ENCODE assay signal across 12 cellular contexts in the genomic region with DNA sequence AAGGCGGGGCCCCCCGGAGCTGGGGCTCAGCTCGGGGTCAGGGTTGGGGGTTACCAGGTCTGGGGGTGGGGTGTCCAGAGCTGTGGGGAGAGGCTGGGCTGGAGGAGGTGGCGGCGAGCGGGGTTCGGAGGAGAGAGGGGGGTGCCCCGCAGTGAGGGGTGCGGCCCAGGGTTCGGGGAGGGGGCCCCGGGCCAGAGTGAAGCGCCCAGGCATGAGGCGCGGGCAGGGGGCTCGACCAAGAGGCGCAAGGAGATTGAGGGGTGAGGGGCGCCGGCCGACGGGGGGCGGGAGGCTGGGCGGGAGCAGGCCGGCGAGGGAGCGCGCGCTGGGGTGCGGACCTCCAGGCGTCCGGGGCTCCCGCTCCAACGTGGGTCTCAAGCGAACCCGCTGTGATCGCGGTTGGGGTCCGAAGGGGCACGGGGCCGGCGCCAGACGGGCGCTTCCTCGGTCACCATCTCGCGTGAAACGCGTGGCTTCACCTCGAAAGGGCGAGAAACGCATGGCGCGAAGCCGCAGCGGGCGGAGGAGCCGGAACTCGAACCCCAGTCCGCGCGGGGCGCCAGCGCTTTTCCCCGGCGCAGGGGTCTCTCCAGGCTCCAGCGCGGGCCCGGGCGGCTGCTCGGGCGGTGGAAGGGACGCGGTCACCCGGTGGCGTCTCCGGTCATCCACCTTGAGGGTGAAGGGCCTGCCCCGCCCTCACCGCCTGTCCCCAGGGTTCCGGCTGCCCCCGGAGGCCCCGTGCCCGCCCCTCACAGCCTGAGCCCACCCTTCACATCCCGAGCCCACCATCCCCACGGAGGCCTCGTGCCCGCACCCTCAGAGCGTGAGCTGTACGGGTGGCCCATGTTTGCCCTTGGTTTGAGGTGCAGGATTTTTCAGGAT. TPM values are rescaled to one million over a fixed set of nuclear protein-coding genes. Genes with fewer than 3 reads are reported as not detected.
DNase-seq lines count a peak whose midpoint lies in the region; ATAC-seq, FAIRE-seq and TF ChIP-seq lines count a peak whose summit lies in the region.
"Had no signal": no experiment of that assay in that cellular context is flagged by ENCODE, and none has a peak within 500 bp of the region (broad histone marks: within the 10 kb centered on the region; RNA-seq: fewer than 3 reads in every experiment).

No MANE protein-coding gene starts in this region.

- H3K79me2 ChIP-seq in GM23338 (replicated peaks; ENCODE audit: insufficient read depth) (no peaks in the 10 kb centered on the region), SU-DHL-6 (ENCODE audit: insufficient read depth, low read length) (no peaks in the 10 kb centered on the region)

- peaks cover 8% of the 10 kb centered on the region for H3K36me3 Mint-ChIP-seq in GM23338 (ENCODE audit: low read depth)
- H3K36me3 Mint-ChIP-seq in stimulated activated memory B cell treated with anti-CD40 and anti-IgM and Interleukin-4, amounts not matched to agents 10 μg/mL and 1 μg/mL and 100 μg/mL, for 72 hours: no peaks in the 10 kb centered on the region
- no peaks in the 10 kb centered on the region for H3K36me3 Mint-ChIP-seq in activated T-helper 2 cell treated with anti-CD3 and anti-CD28 coated beads, Interferon-gamma antibody, Interleukin-2, Interleukin-4, amounts not matched to agents 10 μg/mL and 5 μg/mL and 100 μg/mL, durations not matched to agents 14 hours and 24 hours and 36 hours (ENCODE audit: low read depth)

- H3K27ac ChIP-seq in GM23338 (ENCODE audit: low read depth): no peak overlapping the region
- H3K27ac ChIP-seq in SU-DHL-6 (ENCODE audit: low read depth, low read length): no peak overlapping the region
- H3K27ac ChIP-seq in lower lobe of right lung: no peak overlapping the region
- H3K27ac ChIP-seq: right lobe of liver had no signal

- H4K20me1 ChIP-seq in GM23338 (replicated peaks; ENCODE audit: insufficient read depth) (no peaks in the 10 kb centered on the region), SU-DHL-6 (ENCODE audit: low read depth, low read length) (no peaks in the 10 kb centered on the region)

- no peaks in the 10 kb centered on the region for H3K9me2 ChIP-seq in GM23338 (ENCODE audit: insufficient read depth)
- H3K9me2 ChIP-seq in SU-DHL-6 (replicated peaks; ENCODE audit: insufficient read depth, low read length): no peaks in the 10 kb centered on the region

- TF ChIP-seq CTCF in GM23338 (conservative IDR thresholded peaks at IDR 0.05; ENCODE audit: low read depth in 2 of 2) (no peak), SU-DHL-6 (IDR thresholded peaks at IDR 0.05; ENCODE audit: insufficient read depth, low read length, poor library complexity, severe bottlenecking) (no peak), fibroblast of pulmonary artery (IDR thresholded peaks at IDR 0.05; ENCODE audit: low read length, missing control alignments) (no peak), lower lobe of right lung (IDR thresholded peaks at IDR 0.05) (no peak), D721Med (IDR thresholded peaks at IDR 0.05; ENCODE audit: insufficient read depth, missing control alignments) (no peak)

- H3K27me3 ChIP-seq in GM23338 (ENCODE audit: insufficient read depth) (peaks cover 24% of the 10 kb centered on the region), SU-DHL-6 (ENCODE audit: low read length) (no peaks in the 10 kb centered on the region), lower lobe of right lung (ENCODE audit: low read depth) (peaks cover 52% of the 10 kb centered on the region)
- H3K27me3 ChIP-seq: right lobe of liver had no signal

- H3K9me3 ChIP-seq in SU-DHL-6 (ENCODE audit: insufficient read depth, low read length) (no peaks in the 10 kb centered on the region), lower lobe of right lung (no peaks in the 10 kb centered on the region)
- H3K9me3 ChIP-seq: right lobe of liver had no signal

- H3K36me3 ChIP-seq in GM23338 (ENCODE audit: insufficient read depth) (no peaks in the 10 kb centered on the region), SU-DHL-6 (ENCODE audit: low read length) (no peaks in the 10 kb centered on the region), lower lobe of right lung (no peaks in the 10 kb centered on the region)
- H3K36me3 ChIP-seq: right lobe of liver had no signal

- H3K9me3 Mint-ChIP-seq in GM23338: no peaks in the 10 kb centered on the region
- no peaks in the 10 kb centered on the region for H3K9me3 Mint-ChIP-seq in stimulated activated memory B cell treated with anti-CD40 and anti-IgM and Interleukin-4, amounts not matched to agents 10 μg/mL and 1 μg/mL and 100 μg/mL, for 72 hours
- no peaks in the 10 kb centered on the region for H3K9me3 Mint-ChIP-seq in activated T-helper 2 cell treated with anti-CD3 and anti-CD28 coated beads, Interferon-gamma antibody, Interleukin-2, Interleukin-4, amounts not matched to agents 10 μg/mL and 5 μg/mL and 100 μg/mL, durations not matched to agents 14 hours and 24 hours and 36 hours
- H3K9me3 Mint-ChIP-seq: activated T-cell treated with anti-CD3 and anti-CD28 coated beads, Interleukin-2, amount 50 U/mL, for 4 hours had no signal

- peak overlapping the region; percentile 45; the same call in 2 of the 3 replicates for H3K4me3 Mint-ChIP-seq in GM23338
- H3K4me3 Mint-ChIP-seq in stimulated activated memory B cell treated with anti-CD40 and anti-IgM and Interleukin-4, amounts not matched to agents 10 μg/mL and 1 μg/mL and 100 μg/mL, for 72 hours: no peak overlapping the region
- no peak overlapping the region for H3K4me3 Mint-ChIP-seq in activated T-helper 2 cell treated with anti-CD3 and anti-CD28 coated beads, Interferon-gamma antibody, Interleukin-2, Interleukin-4, amounts not matched to agents 10 μg/mL and 5 μg/mL and 100 μg/mL, durations not matched to agents 14 hours and 24 hours and 36 hours (ENCODE audit: low read depth)

- H3K9ac ChIP-seq in SU-DHL-6 (ENCODE audit: low read length): peak overlapping the region; percentile 26; the same call in 1 of the 2 replicates

- peaks cover 3% of the 10 kb centered on the region for H3K4me1 Mint-ChIP-seq in GM23338
- peaks cover 18% of the 10 kb centered on the region for H3K4me1 Mint-ChIP-seq in stimulated activated memory B cell treated with anti-CD40 and anti-IgM and Interleukin-4, amounts not matched to agents 10 μg/mL and 1 μg/mL and 100 μg/mL, for 72 hours
- H3K4me1 Mint-ChIP-seq in activated T-helper 2 cell treated with anti-CD3 and anti-CD28 coated beads, Interferon-gamma antibody, Interleukin-2, Interleukin-4, amounts not matched to agents 10 μg/mL and 5 μg/mL and 100 μg/mL, durations not matched to agents 14 hours and 24 hours and 36 hours (ENCODE audit: low read depth): peaks cover 2% of the 10 kb centered on the region

- FAIRE-seq in D721Med (lab: Jason Lieb, UNC): no peak

- H3K27ac Mint-ChIP-seq in GM23338: no peak overlapping the region
- no peak overlapping the region for H3K27ac Mint-ChIP-seq in stimulated activated memory B cell treated with anti-CD40 and anti-IgM and Interleukin-4, amounts not matched to agents 10 μg/mL and 1 μg/mL and 100 μg/mL, for 72 hours
- no peak overlapping the region for H3K27ac Mint-ChIP-seq in activated T-helper 2 cell treated with anti-CD3 and anti-CD28 coated beads, Interferon-gamma antibody, Interleukin-2, Interleukin-4, amounts not matched to agents 10 μg/mL and 5 μg/mL and 100 μg/mL, durations not matched to agents 14 hours and 24 hours and 36 hours

- peaks cover 21% of the 10 kb centered on the region for H3K27me3 Mint-ChIP-seq in GM23338 (ENCODE audit: insufficient read depth, low read depth, poor library complexity)
- peaks cover 31% of the 10 kb centered on the region for H3K27me3 Mint-ChIP-seq in stimulated activated memory B cell treated with anti-CD40 and anti-IgM and Interleukin-4, amounts not matched to agents 10 μg/mL and 1 μg/mL and 100 μg/mL, for 72 hours
- peaks cover 15% of the 10 kb centered on the region for H3K27me3 Mint-ChIP-seq in activated T-helper 2 cell treated with anti-CD3 and anti-CD28 coated beads, Interferon-gamma antibody, Interleukin-2, Interleukin-4, amounts not matched to agents 10 μg/mL and 5 μg/mL and 100 μg/mL, durations not matched to agents 14 hours and 24 hours and 36 hours (ENCODE audit: low read depth)

- DNase-seq in GM23338 (ENCODE audit: low spot score) (peak; percentile 54), fibroblast of pulmonary artery (ENCODE audit: low read depth) (no peak), nucleus accumbens (lab: John Stamatoyannopoulos, UW) (no peak), lower lobe of right lung (no peak), D721Med (ENCODE audit: insufficient read length, low spot score) (no peak)
- no peak for DNase-seq in activated T-helper 2 cell treated with anti-CD3 and anti-CD28 coated beads, Interferon-gamma antibody, Interleukin-2, Interleukin-4, amounts not matched to agents 10 μg/mL and 5 μg/mL and 100 μg/mL, durations not matched to agents 14 hours and 24 hours and 36 hours (ENCODE audit: low spot score)
- DNase-seq: activated T-cell treated with anti-CD3 and anti-CD28 coated beads, Interleukin-2, amount 50 U/mL, for 4 hours; cerebellar nuclear complex; GOT3; right lobe of liver had no signal

- peaks cover 8% of the 10 kb centered on the region; the same call in 1 of the 2 replicates for H3F3A ChIP-seq in GM23338 (replicated peaks; ENCODE audit: low read depth)
- no peaks in the 10 kb centered on the region for H3F3A ChIP-seq in SU-DHL-6 (ENCODE audit: insufficient read depth)

- H3K4me1 ChIP-seq in GM23338 (ENCODE audit: insufficient read depth) (peaks cover 5% of the 10 kb centered on the region; the same call in 1 of the 2 replicates), lower lobe of right lung (peaks cover 13% of the 10 kb centered on the region)

- peak; percentile 11 for ATAC-seq in GM23338
- peak; percentile 28 for ATAC-seq in stimulated activated memory B cell treated with anti-CD40 and anti-IgM and Interleukin-4, amounts not matched to agents 10 μg/mL and 1 μg/mL and 100 μg/mL, for 72 hours
- no peak for ATAC-seq in lower lobe of right lung

- intact Hi-C loops in activated T-helper 2 cell treated with anti-CD3 and anti-CD28 coated beads, Interferon-gamma antibody, Interleukin-2, Interleukin-4, amounts not matched to agents 10 μg/mL and 5 μg/mL and 100 μg/mL, durations not matched to agents 14 hours and 24 hours and 36 hours (cut with micrococcal nuclease): no loop called here
- intact Hi-C loops in lower lobe of right lung (cut with DNase I): no loop called here

- peak overlapping the region; percentile 81 for H2AFZ ChIP-seq in GM23338
- H2AFZ ChIP-seq in SU-DHL-6 (ENCODE audit: low read depth, low read length, severe bottlenecking): no peak overlapping the region

- H3K4me2 ChIP-seq in GM23338: peak overlapping the region; percentile 89
- H3K4me2 ChIP-seq in SU-DHL-6 (ENCODE audit: low read depth, low read length, poor library complexity, severe bottlenecking): peak overlapping the region; percentile 25

- H3K4me3 ChIP-seq in GM23338 (peak overlapping the region; percentile 75), SU-DHL-6 (ENCODE audit: insufficient read depth, low read length, poor library complexity, severe bottlenecking) (no peak overlapping the region), fibroblast of pulmonary artery (replicated peaks; ENCODE audit: low read depth, low read length) (peak overlapping the region; percentile 17), lower lobe of right lung (no peak overlapping the region)
- H3K4me3 ChIP-seq: right lobe of liver had no signal

RNA-seq across cellular contexts. Expression of a gene that starts 0.9 kb away (rescaled TPM):
- total RNA-seq in GM23338 (2014; rRNA removed; shearing (Covaris generic)): 15.7 and 18.4 TPM in 2 replicates
- polyA plus RNA-seq in GM23338 (2016; fragmentation: Nextera tagmentation; extraction: Ambion mirVana): 10.0 and 11.2 TPM in 2 replicates
- 19.8 and 25.7 TPM in 2 replicates for total RNA-seq in activated T-helper 2 cell treated with anti-CD3 and anti-CD28 coated beads, Interferon-gamma antibody, Interleukin-2, Interleukin-4, amounts not matched to agents 10 μg/mL and 5 μg/mL and 100 μg/mL, durations not matched to agents 14 hours and 24 hours and 36 hours
- 0.35 TPM for total RNA-seq in lower lobe of right lung

RNA-seq across cellular contexts. Expression of a gene that starts 15.9 kb away (rescaled TPM):
- total RNA-seq in GM23338 (2014; rRNA removed; shearing (Covaris generic)): 3,617 and 4,677 TPM in 2 replicates
- 3,489 and 3,901 TPM in 2 replicates for polyA plus RNA-seq in GM23338 (2016; fragmentation: Nextera tagmentation; extraction: Ambion mirVana)
- 2,404 and 2,406 TPM in 2 replicates for total RNA-seq in activated T-helper 2 cell treated with anti-CD3 and anti-CD28 coated beads, Interferon-gamma antibody, Interleukin-2, Interleukin-4, amounts not matched to agents 10 μg/mL and 5 μg/mL and 100 μg/mL, durations not matched to agents 14 hours and 24 hours and 36 hours
- total RNA-seq in lower lobe of right lung: 1,727 TPM

RNA-seq across cellular contexts. Expression of a gene that starts 37.0 kb away (rescaled TPM):
- total RNA-seq in GM23338 (2014; rRNA removed; shearing (Covaris generic)): 0.93 and 2.3 TPM in 2 replicates
- polyA plus RNA-seq in GM23338 (2016; fragmentation: Nextera tagmentation; extraction: Ambion mirVana): 0.38 and 1.7 TPM in 2 replicates
- not detected in 2 replicates for total RNA-seq in activated T-helper 2 cell treated with anti-CD3 and anti-CD28 coated beads, Interferon-gamma antibody, Interleukin-2, Interleukin-4, amounts not matched to agents 10 μg/mL and 5 μg/mL and 100 μg/mL, durations not matched to agents 14 hours and 24 hours and 36 hours
- total RNA-seq in lower lobe of right lung: 0.59 TPM
- total RNA-seq: activated T-cell treated with anti-CD3 and anti-CD28 coated beads, Interleukin-2, amount 50 U/mL, for 4 hours had no signal

Comparison
In these comparisons a context has a peak if more than half of its experiments do, and no peak if none do; other contexts are left out.
1. ATAC-seq: peak in GM23338 (single experiment) and stimulated activated memory B cell treated with anti-CD40 and anti-IgM and Interleukin-4, amounts not matched to agents 10 μg/mL and 1 μg/mL and 100 μg/mL, for 72 hours (single experiment); none in lower lobe of right lung (0 of 2).
2. H3K4me3 ChIP-seq: peak in GM23338 (single experiment) and fibroblast of pulmonary artery (single experiment); none in SU-DHL-6 (single experiment) and lower lobe of right lung (single experiment).
3. RNA of a gene that starts 0.9 kb away (total RNA-seq): 19.8 to 25.7 TPM in activated T-helper 2 cell treated with anti-CD3 and anti-CD28 coated beads, Interferon-gamma antibody, Interleukin-2, Interleukin-4, amounts not matched to agents 10 μg/mL and 5 μg/mL and 100 μg/mL, durations not matched to agents 14 hours and 24 hours and 36 hours and 15.7 to 18.4 TPM in GM23338; 0.35 TPM in lower lobe of right lung (single experiment); every median in the first group is over 10 times any median in the second.